ENCODE assay signal across 8 cellular contexts in the genomic region with DNA sequence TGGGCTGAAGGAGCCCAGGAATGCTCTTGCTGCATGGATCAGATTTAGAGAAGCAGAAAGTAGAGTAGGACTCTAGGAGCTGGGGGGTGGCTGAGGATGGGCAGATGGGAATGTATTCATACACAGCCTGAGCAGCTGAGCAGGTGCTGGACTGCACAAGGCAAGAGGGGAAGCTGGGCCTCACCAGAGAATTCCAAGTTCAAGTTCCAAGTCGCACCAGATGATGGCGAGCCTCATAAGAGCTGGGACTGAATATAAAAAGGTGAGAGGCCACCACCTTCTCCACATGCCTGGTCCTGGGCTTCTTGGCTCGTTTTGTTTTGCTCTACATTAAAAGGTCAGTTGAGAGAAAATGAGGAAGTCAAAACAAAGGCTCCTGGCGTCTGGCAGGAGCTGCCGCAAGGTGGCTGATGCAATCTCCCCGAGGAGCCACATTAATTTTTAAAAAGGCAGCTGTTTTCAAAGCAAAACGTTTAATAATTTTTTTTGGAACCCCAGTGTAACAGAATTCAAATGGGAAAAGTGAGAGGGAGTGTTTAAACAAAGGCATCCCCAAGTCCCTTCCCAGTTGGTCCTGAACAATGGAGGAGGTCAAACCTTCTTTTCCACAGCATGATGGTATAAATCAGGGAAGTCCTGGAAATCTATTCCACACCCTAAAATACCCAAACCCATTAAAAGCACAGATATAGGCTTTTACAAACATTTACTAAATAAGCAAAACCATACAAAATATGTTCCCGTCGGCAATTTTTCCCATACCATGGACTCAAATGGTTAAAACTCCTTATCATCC. TPM values are rescaled to one million over a fixed set of nuclear protein-coding genes. Genes with fewer than 3 reads are reported as not detected.
DNase-seq lines count a peak whose midpoint lies in the region; ATAC-seq and TF ChIP-seq lines count a peak whose summit lies in the region.

No MANE protein-coding gene starts in this region.

- no peaks in the 10 kb centered on the region for H3K27me3 ChIP-seq in left lung

- CTCF ChIA-PET in activated CD8-positive, alpha-beta T cell treated with anti-CD3 and anti-CD28 coated beads for 36 hours (lab: Charles Lee) = interaction anchor here (0.7 to 1.6 kb wide), 4 partner anchors 8 to 175 kb away, joined by 3 to 7 read pairs (median 4); no protein-coding TSS in a partner anchor

- peaks cover 23 to 70% of the 10 kb centered on the region in 2 donors for H3K4me1 ChIP-seq in left lung

- POLR2A ChIA-PET in activated CD8-positive, alpha-beta T cell treated with anti-CD3 and anti-CD28 coated beads for 36 hours (lab: Charles Lee) = interaction anchor here (0.5 to 16.8 kb wide), 7 partner anchors 8 to 175 kb away, joined by 3 to 204 read pairs (median 4); partner anchors contain the start of genes AGBL3 and TMEM140

- no peak overlapping the region for H3K4me3 ChIP-seq in left lung

- intact Hi-C loops in activated CD8-positive, alpha-beta T cell treated with anti-CD3 and anti-CD28 coated beads for 36 hours (cut with micrococcal nuclease) = no loop called here
- intact Hi-C loops in left lung (cut with DNase I) = loop anchor here in 1 of 2 donors (10.0 kb wide), 1 partner anchor 166 kb away; no protein-coding TSS in a partner anchor

- no peak for ATAC-seq in activated CD8-positive, alpha-beta T cell treated with anti-CD3 and anti-CD28 coated beads for 36 hours
- peak; percentile 14 for ATAC-seq in left lung
- ATAC-seq in GM21367 (IDR thresholded peaks at IDR 0.05; ENCODE audit: unreplicated experiment) = no peak

- H3K36me3 ChIP-seq in left lung = peaks cover 0 to 30% of the 10 kb centered on the region in 2 donors

- peaks cover 88% of the 10 kb centered on the region for H3K36me3 Mint-ChIP-seq in activated CD8-positive, alpha-beta T cell treated with anti-CD3 and anti-CD28 coated beads for 36 hours (ENCODE audit: low read depth)

- DNase-seq in H4 (ENCODE audit: low spot score) (peak; percentile 46), left lung (no peak), HK-2 (ENCODE audit: unreplicated experiment) (no peak), hepatic stellate cell (ENCODE audit: low spot score) (no peak)
- no peak for DNase-seq in activated CD8-positive, alpha-beta T cell treated with anti-CD3 and anti-CD28 coated beads for 36 hours
- no peak for DNase-seq in NK-92 treated with Interleukin-12 subunit alpha and Interleukin-12 subunit beta, amount 100 ng/mL, for 24 hours (lab: John Stamatoyannopoulos, UW)

- TF ChIP-seq CTCF in 22Rv1 (IDR thresholded peaks at IDR 0.05) (no peak), left lung (IDR thresholded peaks at IDR 0.05) (no peak)
- no peak for TF ChIP-seq CTCF in activated CD8-positive, alpha-beta T cell treated with anti-CD3 and anti-CD28 coated beads for 36 hours (IDR thresholded peaks at IDR 0.05)

- H3K9me3 ChIP-seq in left lung = peaks cover 0 to 7% of the 10 kb centered on the region in 2 donors

- peak overlapping the region; percentile 9; the same call in 1 of the 2 replicates for H3K27ac ChIP-seq in 22Rv1
- peak overlapping the region; percentile 69 to 87 for H3K27ac ChIP-seq in left lung

- peak overlapping the region; percentile 85 for H3K27ac Mint-ChIP-seq in activated CD8-positive, alpha-beta T cell treated with anti-CD3 and anti-CD28 coated beads for 36 hours

- no peak overlapping the region for H3K4me3 Mint-ChIP-seq in activated CD8-positive, alpha-beta T cell treated with anti-CD3 and anti-CD28 coated beads for 36 hours

- H3K9me3 Mint-ChIP-seq in activated CD8-positive, alpha-beta T cell treated with anti-CD3 and anti-CD28 coated beads for 36 hours = peaks cover 30% of the 10 kb centered on the region

- H3K4me1 Mint-ChIP-seq in activated CD8-positive, alpha-beta T cell treated with anti-CD3 and anti-CD28 coated beads for 36 hours (ENCODE audit: low read depth) = peaks cover 45% of the 10 kb centered on the region

- H3K27me3 Mint-ChIP-seq in activated CD8-positive, alpha-beta T cell treated with anti-CD3 and anti-CD28 coated beads for 36 hours = no peaks in the 10 kb centered on the region

RNA-seq across cellular contexts. Expression of gene CYREN, which starts 9.5 kb away (rescaled TPM):
- 69.1 and 72.1 TPM in 2 replicates for total RNA-seq in H4 (2014; rRNA removed; shearing (Covaris generic))
- total RNA-seq in activated CD8-positive, alpha-beta T cell treated with anti-CD3 and anti-CD28 coated beads for 36 hours = 10 to 100 TPM; 32.5 to 35.4 TPM
- total RNA-seq in left lung = 10 to 100 TPM; 32.1 to 39.9 TPM

RNA-seq across cellular contexts. Expression of gene TMEM140, which starts 13.2 kb away (rescaled TPM):
- total RNA-seq in H4 (2014; rRNA removed; shearing (Covaris generic)) = 18.6 and 27.3 TPM in 2 replicates
- total RNA-seq in activated CD8-positive, alpha-beta T cell treated with anti-CD3 and anti-CD28 coated beads for 36 hours = 1 to 10 TPM; 6.2 to 7.6 TPM
- total RNA-seq in left lung = 10 to 100 TPM; 24.0 to 25.4 TPM

RNA-seq across cellular contexts. Expression of gene WDR91, which starts 50.3 kb away (rescaled TPM):
- total RNA-seq in H4 (2014; rRNA removed; shearing (Covaris generic)) = 2.8 and 3.6 TPM in 2 replicates
- 10 to 100 TPM; 12.9 to 13.1 TPM for total RNA-seq in activated CD8-positive, alpha-beta T cell treated with anti-CD3 and anti-CD28 coated beads for 36 hours
- total RNA-seq in left lung = 10 to 100 TPM; 22.9 to 27.9 TPM
